ENCODE assay signal across 28 cellular contexts in the genomic region with DNA sequence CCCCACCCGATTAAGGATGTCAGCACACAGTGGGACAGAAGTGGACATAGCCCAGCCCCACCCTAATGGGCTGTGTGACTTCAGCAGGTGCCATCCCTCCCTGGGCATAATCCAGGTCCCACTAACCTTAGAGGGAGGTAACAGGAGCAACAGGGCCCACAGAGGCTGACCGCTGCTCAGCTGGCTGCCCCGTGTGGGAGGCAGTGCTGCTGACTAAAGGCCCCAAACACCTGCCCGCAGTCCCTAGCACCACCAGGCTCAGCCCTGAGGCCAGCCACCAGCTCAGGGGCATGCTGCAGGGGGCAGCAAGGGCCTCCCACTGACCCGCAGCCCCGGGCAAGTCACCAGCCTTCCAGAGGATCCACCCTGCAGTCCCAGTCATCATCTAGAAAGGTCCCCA. TPM values are rescaled to one million over a fixed set of nuclear protein-coding genes. Genes with fewer than 3 reads are reported as not detected.
DNase-seq lines count a peak whose midpoint lies in the region; TF ChIP-seq lines count a peak whose summit lies in the region.
"Had no signal": no experiment of that assay in that cellular context is flagged by ENCODE, and none has a peak within 500 bp of the region (broad histone marks: within the 10 kb centered on the region; RNA-seq: fewer than 3 reads in every experiment).

No MANE protein-coding gene starts in this region.

- intact Hi-C loops in MCF 10A (cut with micrococcal nuclease): no loop called here
- intact Hi-C loops in breast epithelium (cut with DNase I; ENCODE audit: low total_unique reads): no loop called here

- H3K9me3 ChIP-seq in breast epithelium (no peaks in the 10 kb centered on the region), endodermal cell (ENCODE audit: control insufficient read depth, low read length) (no peaks in the 10 kb centered on the region)
- H3K9me3 ChIP-seq: colonic mucosa, HAP-1, ovary, sigmoid colon, thyroid gland had no signal

- no peak for TF ChIP-seq POLR2A in breast epithelium (IDR thresholded peaks at IDR 0.05)

- H3K36me3 ChIP-seq in breast epithelium: no peaks in the 10 kb centered on the region
- no peaks in the 10 kb centered on the region for H3K36me3 ChIP-seq in endodermal cell (ENCODE audit: control insufficient read depth, insufficient read depth, low read length)
- H3K36me3 ChIP-seq: brain microvascular endothelial cell, colonic mucosa, HAP-1, ovary, sigmoid colon, thyroid gland had no signal

- H3K4me1 ChIP-seq in breast epithelium: no peaks in the 10 kb centered on the region
- peaks cover 6% of the 10 kb centered on the region for H3K4me1 ChIP-seq in endodermal cell (ENCODE audit: control insufficient read depth, insufficient read depth, low read length)
- H3K4me1 ChIP-seq: HAP-1 had no signal

- H3K27ac ChIP-seq in breast epithelium (peak overlapping the region in 1 of 2 donors; percentile 53), endodermal cell (ENCODE audit: low read depth, low read length) (no peak overlapping the region), substantia nigra (ENCODE audit: low read depth, low read length, poor library complexity, severe bottlenecking) (peak overlapping the region; percentile 74)
- H3K27ac ChIP-seq: brain microvascular endothelial cell, colonic mucosa, foreskin keratinocyte, ovary, sigmoid colon had no signal

- no peak for TF ChIP-seq CTCF in MCF 10A (IDR thresholded peaks at IDR 0.05; ENCODE audit: unreplicated experiment)
- TF ChIP-seq CTCF in breast epithelium (IDR thresholded peaks at IDR 0.05): no peak
- TF ChIP-seq CTCF in endodermal cell (conservative IDR thresholded peaks at IDR 0.05): no peak
- TF ChIP-seq CTCF in nephron (IDR thresholded peaks at IDR 0.05; ENCODE audit: unreplicated experiment in 3 of 3): no peak

- BruUV-seq in MCF 10A (replicated peaks; lab: Mats Ljungman, UMichigan): no TSS peak

- H3K27ac Mint-ChIP-seq in MCF 10A (ENCODE audit: low read depth, unreplicated experiment) (peak overlapping the region; percentile 54), endodermal cell (peak overlapping the region; percentile 79), nephron (peak overlapping the region; percentile 66 to 97 (median 85))
- H3K27ac Mint-ChIP-seq: activated naive CD4-positive, alpha-beta T cell treated with anti-CD3 and anti-CD28 coated beads, Interleukin-2, amount 10 ng/mL, durations not matched to agents 7 days and 5 days; stimulated activated naive CD8-positive, alpha-beta T cell treated with anti-CD3 and anti-CD28 coated beads, Interleukin-15, Interleukin-2, amounts not matched to agents 100 ng/mL and 50 ng/mL, for 24 hours had no signal

- POLR2A ChIA-PET in MCF 10A (lab: Yijun Ruan, JAX): interaction anchor here (0.6 kb wide), 1 partner anchor 38 kb away, joined by 5 read pairs; no protein-coding TSS in a partner anchor

- H3K27me3 ChIP-seq in breast epithelium (no peaks in the 10 kb centered on the region), endodermal cell (ENCODE audit: control insufficient read depth, insufficient read depth, low read length, poor library complexity, severe bottlenecking) (no peaks in the 10 kb centered on the region)
- H3K27me3 ChIP-seq: brain microvascular endothelial cell, colonic mucosa, foreskin keratinocyte, ovary, sigmoid colon, thyroid gland had no signal

- H3K4me1 Mint-ChIP-seq in MCF 10A (ENCODE audit: insufficient read depth, unreplicated experiment): peaks cover 38% of the 10 kb centered on the region
- peaks cover 5% of the 10 kb centered on the region for H3K4me1 Mint-ChIP-seq in endodermal cell
- peaks cover 84% of the 10 kb centered on the region for H3K4me1 Mint-ChIP-seq in nephron
- H3K4me1 Mint-ChIP-seq: activated naive CD4-positive, alpha-beta T cell treated with anti-CD3 and anti-CD28 coated beads, Interleukin-2, amount 10 ng/mL, durations not matched to agents 7 days and 5 days; CD8-positive, alpha-beta memory T cell had no signal

- WGBS in endodermal cell (ENCODE audit: insufficient coverage in 1 of 2, insufficient read length in 1 of 2), 2 experiments: 93 to 96% methylated on average over 4 to 6 of the region's 6 CpGs

- H3K36me3 Mint-ChIP-seq in MCF 10A (ENCODE audit: insufficient read depth, unreplicated experiment) (peaks cover 7% of the 10 kb centered on the region), endodermal cell (ENCODE audit: low read depth) (no peaks in the 10 kb centered on the region), nephron (ENCODE audit: low read depth) (no peaks in the 10 kb centered on the region)
- H3K36me3 Mint-ChIP-seq: activated naive CD4-positive, alpha-beta T cell treated with anti-CD3 and anti-CD28 coated beads, Interleukin-2, amount 10 ng/mL, durations not matched to agents 7 days and 5 days; CD8-positive, alpha-beta memory T cell; natural killer cell; WTC11 had no signal

- CTCF ChIA-PET in MCF 10A (lab: Yijun Ruan, JAX): interaction anchor here (0.9 kb wide), 1 partner anchor 105 kb away, joined by 3 read pairs; no protein-coding TSS in a partner anchor

- H3K4me3 Mint-ChIP-seq in MCF 10A (ENCODE audit: unreplicated experiment): no peak overlapping the region
- no peak overlapping the region for H3K4me3 Mint-ChIP-seq in endodermal cell
- H3K4me3 Mint-ChIP-seq in nephron: peak overlapping the region in 1 of 3 experiments; percentile 54
- H3K4me3 Mint-ChIP-seq: activated naive CD4-positive, alpha-beta T cell treated with anti-CD3 and anti-CD28 coated beads, Interleukin-2, amount 10 ng/mL, durations not matched to agents 7 days and 5 days; CD8-positive, alpha-beta memory T cell; effector memory CD8-positive, alpha-beta T cell; natural killer cell; stimulated activated naive CD8-positive, alpha-beta T cell treated with anti-CD3 and anti-CD28 coated beads, Interleukin-15, Interleukin-2, amounts not matched to agents 100 ng/mL and 50 ng/mL, for 24 hours; WTC11 had no signal

- H3K9me3 Mint-ChIP-seq in MCF 10A (ENCODE audit: unreplicated experiment) (no peaks in the 10 kb centered on the region), endodermal cell (no peaks in the 10 kb centered on the region), nephron (no peaks in the 10 kb centered on the region)
- H3K9me3 Mint-ChIP-seq: activated naive CD4-positive, alpha-beta T cell treated with anti-CD3 and anti-CD28 coated beads, Interleukin-2, amount 10 ng/mL, durations not matched to agents 7 days and 5 days; CD8-positive, alpha-beta memory T cell; effector memory CD8-positive, alpha-beta T cell; natural killer cell; stimulated activated naive CD8-positive, alpha-beta T cell treated with anti-CD3 and anti-CD28 coated beads, Interleukin-15, Interleukin-2, amounts not matched to agents 100 ng/mL and 50 ng/mL, for 24 hours; WTC11 had no signal

- no peak for DNase-seq in MCF 10A (ENCODE audit: unreplicated experiment)
- DNase-seq in breast epithelium (ENCODE audit: low spot score in 2 of 2): no peak
- DNase-seq in endodermal cell: no peak
- no peak for DNase-seq in substantia nigra (lab: John Stamatoyannopoulos, UW)
- no peak for DNase-seq in NOMO-1 treated with dmso at 0.1 percent for 144 hours (lab: John Stamatoyannopoulos, UW; ENCODE audit: unreplicated experiment)
- DNase-seq in SW 1271 (lab: John Stamatoyannopoulos, UW): no peak
- DNase-seq in stimulated activated CD4-positive, alpha-beta T cell treated with anti-CD3 and anti-CD28 coated beads, Interleukin-12 subunit alpha, Interleukin-12 subunit beta, amount 100 ng/mL, for 4 hours: no peak
- DNase-seq: 8988T; activated naive CD4-positive, alpha-beta T cell treated with anti-CD3 and anti-CD28 coated beads, Interleukin-2, amount 10 ng/mL, durations not matched to agents 7 days and 5 days; AML-193; brain microvascular endothelial cell; colonic mucosa; DMS53; effector memory CD8-positive, alpha-beta T cell; foreskin keratinocyte; natural killer cell; NCI-H1105 treated with DMSO at 0.1 percent for 48 hours; NCI-H1930; NCI-H526 treated with DMSO at 0.1 percent for 48 hours; sigmoid colon; T1000; thyroid gland had no signal

- no peak overlapping the region for H3K9ac ChIP-seq in endodermal cell (ENCODE audit: extremely low read depth, low read length, poor library complexity, severe bottlenecking)

- H3K4me3 ChIP-seq in breast epithelium (no peak overlapping the region), endodermal cell (ENCODE audit: low read length) (no peak overlapping the region)
- H3K4me3 ChIP-seq: colonic mucosa, HAP-1, ovary, sigmoid colon, thyroid gland had no signal

- H3K27me3 Mint-ChIP-seq in MCF 10A (ENCODE audit: insufficient read depth, unreplicated experiment) (no peaks in the 10 kb centered on the region), endodermal cell (ENCODE audit: insufficient read depth) (no peaks in the 10 kb centered on the region), nephron (ENCODE audit: low read depth) (no peaks in the 10 kb centered on the region)
- H3K27me3 Mint-ChIP-seq: stimulated activated naive CD8-positive, alpha-beta T cell treated with anti-CD3 and anti-CD28 coated beads, Interleukin-15, Interleukin-2, amounts not matched to agents 100 ng/mL and 50 ng/mL, for 24 hours had no signal

RNA-seq across cellular contexts. Expression of gene BIN1, which starts 14.6 kb away (rescaled TPM):
- total RNA-seq in MCF 10A (2022) (22.4 and 29.6 TPM in 2 replicates), breast epithelium (10 to 100 TPM; 30.1 to 74.4 (median 59.3) TPM), endodermal cell (10 to 100 TPM; 41.7 to 45.9 TPM)
- polyA plus RNA-seq in endodermal cell (2013, experiment 1 of 2): 51.8 TPM
- 45.1 TPM for polyA plus RNA-seq in endodermal cell (2013, experiment 2 of 2)
